33 cellular contexts compared by ENCODE assay signal in genomic region chr14:81729622-81730021, GRCh38.
DNase-seq lines count a peak whose midpoint lies in the region; ATAC-seq, FAIRE-seq and TF ChIP-seq lines count a peak whose summit lies in the region.
"Had no signal": no experiment of that assay in that cellular context is flagged by ENCODE, and none has a peak within 500 bp of the region (broad histone marks: within the 10 kb centered on the region; RNA-seq: fewer than 3 reads in every experiment).

No MANE protein-coding gene starts in this region.

- 80% methylated on average over 1 of the region's 3 CpGs for WGBS in right lobe of liver (ENCODE audit: insufficient coverage, low coverage, low lambda C conversion rate, missing lambda C conversion rate)
- WGBS in HepG2 (ENCODE audit: low lambda C conversion rate): 31% methylated on average over 3 of the region's 3 CpGs

- H3K79me2 ChIP-seq in HepG2 (ENCODE audit: insufficient read depth, low read length): no peaks in the 10 kb centered on the region

- FAIRE-seq in HepG2 (lab: Jason Lieb, UNC): no peak
- FAIRE-seq: A204.1, A549, D721Med had no signal

- TF ChIP-seq RAD21 in HepG2 (CRISPR knock-in tag; IDR thresholded peaks at IDR 0.05): no peak

- peak in 3 of 4 donors; percentile 33 to 85 (median 59) for ATAC-seq in right lobe of liver
- no peak for ATAC-seq in HepG2
- peak; percentile 63 for ATAC-seq in left lobe of liver
- ATAC-seq: A549; CD8-positive, alpha-beta T cell had no signal

- intact Hi-C loops in right lobe of liver (cut with DNase I): no loop called here
- intact Hi-C loops in HepG2 (cut with micrococcal nuclease; ENCODE audit: unreplicated experiment): no loop called here

- no peak overlapping the region for H2AFZ ChIP-seq in HepG2 (ENCODE audit: low read length)

- CTCF ChIA-PET in HepG2 (lab: Yijun Ruan, JAX; ENCODE audit: low intra/inter-chr PET ratio, low total read pairs): no interaction called here

- in situ Hi-C loops in HepG2 (cut with HindIII; ENCODE audit: extremely low pct_ligation_motif_present, low pct_unique_long_range_greater_than_20kb): no loop called here

- no peak for TF ChIP-seq CTCF in right lobe of liver (IDR thresholded peaks at IDR 0.05)
- TF ChIP-seq CTCF in HepG2 (CRISPR knock-in tag; IDR thresholded peaks at IDR 0.05): no peak
- no peak for TF ChIP-seq CTCF in LNCaP clone FGC (IDR thresholded peaks at IDR 0.05; ENCODE audit: control insufficient read depth, extremely low read depth, insufficient read depth)
- TF ChIP-seq CTCF in coronary artery (IDR thresholded peaks at IDR 0.05): no peak

- no peak overlapping the region for H3K4me2 ChIP-seq in HepG2 (ENCODE audit: low read depth, low read length)
- H3K4me2 ChIP-seq: A549; BLaER1; BLaER1 treated with 17β-estradiol and CSF1 and Interleukin-3, amounts not matched to agents 10 nM and 100 nM had no signal

- no peaks in the 10 kb centered on the region for H3K27me3 ChIP-seq in right lobe of liver
- H3K27me3 ChIP-seq in HepG2 (ENCODE audit: control insufficient read depth in 1 of 2, insufficient read depth in 2 of 2, low read length in 2 of 2): no peaks in the 10 kb centered on the region
- H3K27me3 ChIP-seq: BE2C; BLaER1; BLaER1 treated with 17β-estradiol and CSF1 and Interleukin-3, amounts not matched to agents 10 nM and 100 nM had no signal

- BruUV-seq in HepG2 (replicated peaks; lab: Mats Ljungman, UMichigan): no TSS peak

- TF ChIP-seq POLR2A in right lobe of liver (IDR thresholded peaks at IDR 0.05): no peak
- TF ChIP-seq POLR2A in HepG2 (IDR thresholded peaks at IDR 0.05; ENCODE audit: insufficient read depth in 1 of 2, low read depth in 2 of 2, low read length in 2 of 2): no peak

- POLR2A ChIA-PET in HepG2 (lab: Yijun Ruan, JAX): no interaction called here

- TF ChIP-seq EP300 in HepG2 (IDR thresholded peaks at IDR 0.05; ENCODE audit: low read depth in 2 of 2, low read length in 2 of 2): no peak
- no peak for TF ChIP-seq EP300 in HepG2 (CRISPR knock-in tag; IDR thresholded peaks at IDR 0.05; ENCODE audit: borderline replicate concordance)

- H3K9ac ChIP-seq in HepG2 (ENCODE audit: insufficient read depth, low read depth, low read length): no peak overlapping the region
- H3K9ac ChIP-seq: BLaER1; BLaER1 treated with 17β-estradiol and CSF1 and Interleukin-3, amounts not matched to agents 10 nM and 100 nM had no signal

- no peaks in the 10 kb centered on the region for H4K20me1 ChIP-seq in HepG2 (ENCODE audit: insufficient read depth, low read length)
- H4K20me1 ChIP-seq: BLaER1; BLaER1 treated with 17β-estradiol and CSF1 and Interleukin-3, amounts not matched to agents 10 nM and 100 nM had no signal

- H3K9me3 ChIP-seq in right lobe of liver: no peaks in the 10 kb centered on the region
- no peaks in the 10 kb centered on the region for H3K9me3 ChIP-seq in HepG2 (ENCODE audit: low read length)
- H3K9me3 ChIP-seq: A549, BE2C, BLaER1, Caco-2 had no signal

- peaks cover 0 to 19% (median 2%) of the 10 kb centered on the region in 4 donors for H3K4me1 ChIP-seq in right lobe of liver
- H3K4me1 ChIP-seq in HepG2 (ENCODE audit: insufficient read depth, low read length): no peaks in the 10 kb centered on the region
- H3K4me1 ChIP-seq: A549; BE2C; BLaER1; BLaER1 treated with 17β-estradiol and CSF1 and Interleukin-3, amounts not matched to agents 10 nM and 100 nM; Caco-2 had no signal

- H3K27ac ChIP-seq in right lobe of liver (no peak overlapping the region), HepG2 (ENCODE audit: extremely low read length, insufficient read depth, low read length) (no peak overlapping the region), coronary artery (no peak overlapping the region)
- H3K27ac ChIP-seq: 22Rv1; A549; BLaER1; BLaER1 treated with 17β-estradiol and CSF1 and Interleukin-3, amounts not matched to agents 10 nM and 100 nM; C4-2B had no signal

- DNase-seq in right lobe of liver: peak in 2 of 3 donors; percentile 49 to 60
- no peak for DNase-seq in HepG2 (ENCODE audit: low spot score)
- DNase-seq in LNCaP clone FGC (ENCODE audit: low read depth): peak; percentile 18
- DNase-seq in left lobe of liver (ENCODE audit: low spot score): peak; percentile 45
- DNase-seq in coronary artery (ENCODE audit: low spot score): no peak
- DNase-seq in SHP77 (lab: John Stamatoyannopoulos, UW): no peak
- DNase-seq: 8988T; ACHN; AML-193; BE2C; C1 segment of cervical spinal cord; Caco-2; Calu3; CD4-positive, alpha-beta memory T cell; CD4-positive, alpha-beta T cell; CD4-positive, CD25-positive, alpha-beta regulatory T cell; CD8-positive, alpha-beta memory T cell; CD8-positive, alpha-beta T cell; COR-L47; DMS 273 treated with DMSO at 0.1 percent for 48 hours; DMS153; DMS53; DMS79; DMS79 treated with DMSO at 0.1 percent for 48 hours; DND-41; EL had no signal

- H3K4me3 ChIP-seq in right lobe of liver (no peak overlapping the region), HepG2 (replicated peaks in 1 of 3; ENCODE audit: insufficient read depth in 1 of 3, low read depth in 2 of 3, low read length in 3 of 3) (no peak overlapping the region), LNCaP clone FGC (ENCODE audit: low read depth, low read length) (no peak overlapping the region), coronary artery (no peak overlapping the region)
- H3K4me3 ChIP-seq: A549; BLaER1; BLaER1 treated with 17β-estradiol and CSF1 and Interleukin-3, amounts not matched to agents 10 nM and 100 nM had no signal

- no peaks in the 10 kb centered on the region for H3K36me3 ChIP-seq in right lobe of liver
- no peaks in the 10 kb centered on the region for H3K36me3 ChIP-seq in HepG2 (replicated peaks in 1 of 2; ENCODE audit: control insufficient read depth in 1 of 2, insufficient read depth in 2 of 2, low read length in 2 of 2)
- H3K36me3 ChIP-seq: BE2C; BLaER1; BLaER1 treated with 17β-estradiol and CSF1 and Interleukin-3, amounts not matched to agents 10 nM and 100 nM had no signal

TF ChIP-seq in HepG2, 621 proteins besides CTCF, POLR2A, EP300 and RAD21:
- TF ChIP-seq ARID4A (CRISPR knock-in tag; IDR thresholded peaks at IDR 0.05; ENCODE audit: borderline replicate concordance) (no peak), CREBL2 (CRISPR knock-in tag; IDR thresholded peaks at IDR 0.05; ENCODE audit: borderline replicate concordance) (no peak)

Comparison
In these comparisons a context has a peak if more than half of its experiments do, and no peak if none do; other contexts are left out.
1. DNase-seq: peak in right lobe of liver (2 of 3), LNCaP clone FGC (single experiment) and left lobe of liver (single experiment); none in HepG2 (single experiment), coronary artery (single experiment) and SHP77 (0 of 2).